Comparison of ENCODE assay signal across 8 cellular contexts in genomic region chr20:63434599-63435378, GRCh38. TPM values are rescaled to one million over a fixed set of nuclear protein-coding genes. Genes with fewer than 3 reads are reported as not detected.
DNase-seq lines count a peak whose midpoint lies in the region; ATAC-seq and TF ChIP-seq lines count a peak whose summit lies in the region.

No MANE protein-coding gene starts in this region.

- peaks cover 4% of the 10 kb centered on the region; the same call in 1 of the 2 replicates for H3F3A ChIP-seq in DOHH2 (ENCODE audit: control insufficient read depth, insufficient read depth)

- no peak overlapping the region for H3K4me2 ChIP-seq in DOHH2 (ENCODE audit: low read length)

- no peaks in the 10 kb centered on the region for H4K20me1 ChIP-seq in DOHH2 (ENCODE audit: control insufficient read depth, insufficient read depth, low read depth, low read length)

- H3K36me3 ChIP-seq in DOHH2 (ENCODE audit: control insufficient read depth, low read length) (no peaks in the 10 kb centered on the region), SK-N-MC (ENCODE audit: insufficient read depth, low read length) (no peaks in the 10 kb centered on the region), prostate gland (no peaks in the 10 kb centered on the region), vagina (no peaks in the 10 kb centered on the region)

- DNase-seq in KG1 (lab: John Stamatoyannopoulos, UW) (peak; percentile 27), SK-N-MC (ENCODE audit: low read depth, low spot score) (peak; percentile 30), glomerular endothelial cell (ENCODE audit: extremely low read depth, low read depth, low spot score) (peak; percentile 48), prostate gland (ENCODE audit: low spot score) (no peak), vagina (ENCODE audit: extremely low spot score in 2 of 2) (no peak)
- peak; percentile 77 for DNase-seq in activated naive CD4-positive, alpha-beta T cell treated with Interleukin-2 at 50 U/mL for 16 hours

- H3K9me2 ChIP-seq in DOHH2 (replicated peaks; ENCODE audit: control insufficient read depth, low read length), result no peaks in the 10 kb centered on the region

- no peaks in the 10 kb centered on the region for H3K79me2 ChIP-seq in DOHH2 (ENCODE audit: control insufficient read depth, low read length)

- peaks cover 7% of the 10 kb centered on the region for H3K27me3 ChIP-seq in DOHH2 (ENCODE audit: control insufficient read depth, low read length)
- peaks cover 8% of the 10 kb centered on the region for H3K27me3 ChIP-seq in prostate gland (replicated peaks; ENCODE audit: insufficient read depth)
- H3K27me3 ChIP-seq in vagina, result no peaks in the 10 kb centered on the region

- peak; percentile 97 for TF ChIP-seq CTCF in DOHH2 (IDR thresholded peaks at IDR 0.05; ENCODE audit: low read depth, low read length, poor library complexity, severe bottlenecking)
- peak in 3 of 4 experiments; percentile 39 to 65 (median 51) for TF ChIP-seq CTCF in prostate gland (IDR thresholded peaks at IDR 0.05)
- TF ChIP-seq CTCF in vagina (IDR thresholded peaks at IDR 0.05), result peak; percentile 44 to 60 (median 52)

- no peak overlapping the region for H3K9ac ChIP-seq in SK-N-MC (ENCODE audit: insufficient read length)

- intact Hi-C loops in prostate gland (cut with DNase I) (no loop called here), vagina (cut with DNase I) (no loop called here)

- H3K4me3 ChIP-seq in DOHH2 (ENCODE audit: low read length), result no peak overlapping the region
- peak overlapping the region; percentile 9; the same call in 1 of the 2 replicates for H3K4me3 ChIP-seq in SK-N-MC
- no peak overlapping the region for H3K4me3 ChIP-seq in prostate gland
- no peak overlapping the region for H3K4me3 ChIP-seq in vagina

- H3K27ac ChIP-seq in DOHH2 (ENCODE audit: low read depth, low read length) (no peak overlapping the region), SK-N-MC (no peak overlapping the region), prostate gland (no peak overlapping the region), vagina (no peak overlapping the region)

- 48% methylated on average over 33 of the region's 33 CpGs for WGBS in prostate gland

- ATAC-seq in HG02763 (IDR thresholded peaks at IDR 0.05; ENCODE audit: unreplicated experiment), result no peak

- H3K9me3 ChIP-seq in DOHH2 (ENCODE audit: control insufficient read depth, insufficient read depth, low read length) (no peaks in the 10 kb centered on the region), SK-N-MC (ENCODE audit: low read depth, low read length) (no peaks in the 10 kb centered on the region), prostate gland (no peaks in the 10 kb centered on the region), vagina (no peaks in the 10 kb centered on the region)

- H3K4me1 ChIP-seq in DOHH2 (ENCODE audit: control insufficient read depth, low read length) (peaks cover 5% of the 10 kb centered on the region), prostate gland (replicated peaks) (no peaks in the 10 kb centered on the region), vagina (no peaks in the 10 kb centered on the region)

- TF ChIP-seq POLR2A in prostate gland (IDR thresholded peaks at IDR 0.05) (no peak), vagina (IDR thresholded peaks at IDR 0.05) (no peak)

RNA-seq across cellular contexts. Expression of gene KCNQ2, which starts 37.7 kb away (rescaled TPM):
- total RNA-seq in glomerular endothelial cell (not detected in 2 replicates), prostate gland (10 to 100 TPM in 1 of 2 donors, under 1 TPM in 1; 0.46 to 35.6 TPM), vagina (1.2 TPM)

Comparison
In these comparisons a context has a peak if more than half of its experiments do, and no peak if none do; other contexts are left out.
1. DNase-seq: peak in KG1 (single experiment), SK-N-MC (single experiment), activated naive CD4-positive, alpha-beta T cell treated with Interleukin-2 at 50 U/mL for 16 hours (single experiment) and glomerular endothelial cell (single experiment); none in prostate gland (single experiment) and vagina (0 of 2).
2. Peak in every context shown above with its lines, with median percentiles within 50 percentile points of each other: CTCF ChIP-seq.